In the genomic region with DNA sequence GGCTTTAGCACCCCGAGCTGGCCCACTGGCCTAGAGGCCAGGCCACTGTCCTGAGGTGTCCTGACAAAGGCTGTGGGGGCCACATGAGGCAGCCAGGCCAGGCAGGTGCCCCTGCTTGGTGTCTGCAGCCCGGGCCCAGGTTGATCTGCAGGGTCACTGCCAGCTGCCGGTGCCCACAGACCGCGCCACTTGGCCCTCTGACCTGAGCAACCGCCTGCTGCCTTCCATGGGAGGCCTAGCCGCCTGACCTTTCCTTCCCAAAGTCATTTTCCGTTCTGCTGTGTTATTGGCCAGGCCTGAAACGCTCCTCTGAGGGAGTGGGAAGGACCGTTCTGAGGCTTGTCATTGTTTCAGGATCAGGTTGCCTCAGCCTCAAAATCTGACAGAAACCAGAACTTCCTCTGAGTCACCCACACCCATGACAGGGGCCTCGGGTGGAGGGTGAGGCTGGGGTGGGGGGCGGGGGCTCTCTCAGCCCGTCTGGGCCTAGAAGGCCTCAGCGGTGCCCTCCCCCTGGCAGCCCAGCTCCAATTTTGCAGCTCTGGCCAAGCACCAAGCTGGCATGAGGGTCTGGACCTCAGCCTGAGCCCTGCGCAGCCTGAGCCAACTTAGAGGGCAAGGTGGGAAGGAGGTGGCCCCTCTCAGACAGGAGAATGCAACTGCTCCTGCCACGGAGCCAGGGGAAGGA, we compare ENCODE assay signal across 8 cellular contexts.
DNase-seq lines count a peak whose midpoint lies in the region; ATAC-seq and TF ChIP-seq lines count a peak whose summit lies in the region.

No MANE protein-coding gene starts in this region.

- H3K4me3 Mint-ChIP-seq in progenitor cell of endocrine pancreas (ENCODE audit: low read depth): no peak overlapping the region

- peak; percentile 50 for DNase-seq in BE2C
- DNase-seq in MV-4-11 (lab: John Stamatoyannopoulos, UW): peak; percentile 89
- DNase-seq in activated T-helper 9 cell treated with anti-CD3 and anti-CD28 coated beads, Interleukin-2, amount 50 U/mL, for 16 hours (ENCODE audit: low read depth): peak; percentile 25
- DNase-seq in Right ventricle myocardium inferior (ENCODE audit: missing footprints): peak; percentile 74
- DNase-seq in stimulated activated CD4-positive, alpha-beta T cell treated with anti-CD3 and anti-CD28 coated beads, Interleukin-12 subunit alpha, Interleukin-12 subunit beta, amount 100 ng/mL, for 24 hours (ENCODE audit: low read depth in 2 of 2): peak; percentile 24 to 37
- DNase-seq in progenitor cell of endocrine pancreas (ENCODE audit: low spot score, unreplicated experiment): no peak
- DNase-seq in NCI-H524 treated with DMSO at 0.1 percent for 48 hours (lab: John Stamatoyannopoulos, UW): no peak

- no peaks in the 10 kb centered on the region for H3K36me3 Mint-ChIP-seq in progenitor cell of endocrine pancreas (ENCODE audit: insufficient read depth)

- H3K36me3 ChIP-seq in BE2C: no peaks in the 10 kb centered on the region

- no peak overlapping the region for H3K27ac Mint-ChIP-seq in progenitor cell of endocrine pancreas

- peaks cover 10% of the 10 kb centered on the region for H3K27me3 Mint-ChIP-seq in progenitor cell of endocrine pancreas

- no peak for TF ChIP-seq CTCF in BE2C (IDR thresholded peaks at IDR 0.05; ENCODE audit: low read depth, low read length)
- TF ChIP-seq CTCF in progenitor cell of endocrine pancreas (IDR thresholded peaks at IDR 0.05; ENCODE audit: unreplicated experiment): no peak

- peaks cover 9% of the 10 kb centered on the region; the same call in 1 of the 2 replicates for H3K4me1 ChIP-seq in BE2C

- H3K4me3 ChIP-seq in BE2C (ENCODE audit: low read depth, low read length): no peak overlapping the region

- H3K27me3 ChIP-seq in BE2C: no peaks in the 10 kb centered on the region

- H3K9me3 ChIP-seq in BE2C: no peaks in the 10 kb centered on the region

- intact Hi-C loops in Right ventricle myocardium inferior (cut with DNase I): loop anchor here (1.0 to 2.0 kb wide), 2 partner anchors 30 to 140 kb away; a partner anchor contains a TSS

- peak; percentile 93 for ATAC-seq in GM21717 (IDR thresholded peaks at IDR 0.05; ENCODE audit: unreplicated experiment)
- ATAC-seq in Right ventricle myocardium inferior: peak; percentile 79

- H3K4me1 Mint-ChIP-seq in progenitor cell of endocrine pancreas (ENCODE audit: low read depth): peaks cover 4% of the 10 kb centered on the region

- peaks cover 11% of the 10 kb centered on the region for H3K9me3 Mint-ChIP-seq in progenitor cell of endocrine pancreas (ENCODE audit: low read depth)

Comparison
In these comparisons a context has a peak if more than half of its experiments do, and no peak if none do; other contexts are left out.
1. DNase-seq: peak in BE2C (single experiment), MV-4-11 (single experiment), activated T-helper 9 cell treated with anti-CD3 and anti-CD28 coated beads, Interleukin-2, amount 50 U/mL, for 16 hours (single experiment), Right ventricle myocardium inferior (single experiment) and stimulated activated CD4-positive, alpha-beta T cell treated with anti-CD3 and anti-CD28 coated beads, Interleukin-12 subunit alpha, Interleukin-12 subunit beta, amount 100 ng/mL, for 24 hours (2 of 2); none in progenitor cell of endocrine pancreas (single experiment) and NCI-H524 treated with DMSO at 0.1 percent for 48 hours (single experiment).